ENCODE assay signal across 28 cellular contexts in the genomic region with DNA sequence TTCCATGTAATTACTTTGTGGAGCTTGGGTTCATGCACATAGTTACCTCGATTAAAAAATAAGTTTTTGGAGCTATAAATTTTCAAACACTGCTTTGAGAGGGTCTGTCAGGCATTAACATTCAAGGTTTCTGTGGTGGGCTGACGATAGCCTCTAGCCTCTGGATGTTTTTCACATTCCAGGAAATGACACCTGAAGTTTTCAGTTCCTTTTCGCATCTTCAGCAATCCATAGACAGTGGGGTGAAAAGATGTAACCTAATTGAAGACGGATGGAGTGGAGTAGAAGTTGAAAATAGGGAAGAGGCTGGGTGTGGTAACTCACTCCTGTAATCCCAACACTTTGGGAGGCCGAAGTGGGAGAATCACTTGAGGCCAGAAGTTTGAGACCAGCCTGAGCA.
"Had no signal": no experiment of that assay in that cellular context is flagged by ENCODE, and none has a peak within 500 bp of the region (broad histone marks: within the 10 kb centered on the region; RNA-seq: fewer than 3 reads in every experiment).

No MANE protein-coding gene starts in this region.

- H3K9me3 Mint-ChIP-seq: stimulated activated effector memory CD8-positive, alpha-beta T cell treated with anti-CD3 and anti-CD28 coated beads, Interleukin-12 subunit alpha, Interleukin-12 subunit beta, amount 100 ng/mL, for 72 hours; stimulated activated memory B cell treated with anti-CD40 and anti-IgM and Interleukin-4, amounts not matched to agents 10 μg/mL and 1 μg/mL and 100 μg/mL, for 72 hours; stimulated activated naive B cell treated with anti-CD40 and anti-IgM and Interleukin-4, amounts not matched to agents 10 μg/mL and 1 μg/mL and 100 μg/mL, for 72 hours; stimulated activated naive CD8-positive, alpha-beta T cell treated with anti-CD3 and anti-CD28 coated beads, Interleukin-15, amount 100 ng/mL, for 72 hours; stimulated activated naive CD8-positive, alpha-beta T cell treated with anti-CD3 and anti-CD28 coated beads, Interleukin-15, Interleukin-2, amounts not matched to agents 100 ng/mL and 50 ng/mL, for 24 hours; type B pancreatic cell had no signal

- H3K36me3 Mint-ChIP-seq: stimulated activated effector memory CD8-positive, alpha-beta T cell treated with anti-CD3 and anti-CD28 coated beads, Interleukin-12 subunit alpha, Interleukin-12 subunit beta, amount 100 ng/mL, for 72 hours; stimulated activated memory B cell treated with anti-CD40 and anti-IgM and Interleukin-4, amounts not matched to agents 10 μg/mL and 1 μg/mL and 100 μg/mL, for 72 hours; stimulated activated naive B cell treated with anti-CD40 and anti-IgM and Interleukin-4, amounts not matched to agents 10 μg/mL and 1 μg/mL and 100 μg/mL, for 72 hours; type B pancreatic cell had no signal

- H3K4me3 Mint-ChIP-seq: stimulated activated effector memory CD8-positive, alpha-beta T cell treated with anti-CD3 and anti-CD28 coated beads, Interleukin-12 subunit alpha, Interleukin-12 subunit beta, amount 100 ng/mL, for 72 hours; stimulated activated memory B cell treated with anti-CD40 and anti-IgM and Interleukin-4, amounts not matched to agents 10 μg/mL and 1 μg/mL and 100 μg/mL, for 72 hours; stimulated activated naive B cell treated with anti-CD40 and anti-IgM and Interleukin-4, amounts not matched to agents 10 μg/mL and 1 μg/mL and 100 μg/mL, for 72 hours; stimulated activated naive CD8-positive, alpha-beta T cell treated with anti-CD3 and anti-CD28 coated beads, Interleukin-15, amount 100 ng/mL, for 72 hours; stimulated activated naive CD8-positive, alpha-beta T cell treated with anti-CD3 and anti-CD28 coated beads, Interleukin-15, Interleukin-2, amounts not matched to agents 100 ng/mL and 50 ng/mL, for 24 hours; type B pancreatic cell had no signal

- H3K9me3 ChIP-seq: stomach, suprapubic skin, thoracic aorta, thyroid gland, tibial artery, tibial nerve, transverse colon, upper lobe of left lung, upper lobe of right lung, uterus, vagina had no signal

- H3K36me3 ChIP-seq: stomach, suprapubic skin, thoracic aorta, thyroid gland, tibial artery, tibial nerve, transverse colon, upper lobe of left lung, upper lobe of right lung, uterus, vagina had no signal

- H3K27me3 ChIP-seq: stomach, suprapubic skin, thyroid gland, tibial artery, tibial nerve, transverse colon, upper lobe of left lung, upper lobe of right lung, uterus, vagina had no signal

- H3K27me3 Mint-ChIP-seq: stimulated activated memory B cell treated with anti-CD40 and anti-IgM and Interleukin-4, amounts not matched to agents 10 μg/mL and 1 μg/mL and 100 μg/mL, for 72 hours; stimulated activated naive B cell treated with anti-CD40 and anti-IgM and Interleukin-4, amounts not matched to agents 10 μg/mL and 1 μg/mL and 100 μg/mL, for 72 hours; stimulated activated naive CD8-positive, alpha-beta T cell treated with anti-CD3 and anti-CD28 coated beads, Interleukin-15, Interleukin-2, amounts not matched to agents 100 ng/mL and 50 ng/mL, for 24 hours; type B pancreatic cell had no signal

- H3K4me3 ChIP-seq: stomach, suprapubic skin, thoracic aorta, thyroid gland, tibial artery, tibial nerve, transverse colon, upper lobe of left lung, upper lobe of right lung, uterus, vagina had no signal

- H3K4me1 ChIP-seq: uterus had no signal

- H3K27ac Mint-ChIP-seq: stimulated activated effector memory CD8-positive, alpha-beta T cell treated with anti-CD3 and anti-CD28 coated beads, Interleukin-12 subunit alpha, Interleukin-12 subunit beta, amount 100 ng/mL, for 72 hours; stimulated activated memory B cell treated with anti-CD40 and anti-IgM and Interleukin-4, amounts not matched to agents 10 μg/mL and 1 μg/mL and 100 μg/mL, for 72 hours; stimulated activated naive B cell treated with anti-CD40 and anti-IgM and Interleukin-4, amounts not matched to agents 10 μg/mL and 1 μg/mL and 100 μg/mL, for 72 hours; stimulated activated naive CD8-positive, alpha-beta T cell treated with anti-CD3 and anti-CD28 coated beads, Interleukin-15, amount 100 ng/mL, for 72 hours; stimulated activated naive CD8-positive, alpha-beta T cell treated with anti-CD3 and anti-CD28 coated beads, Interleukin-15, Interleukin-2, amounts not matched to agents 100 ng/mL and 50 ng/mL, for 24 hours; type B pancreatic cell had no signal

- DNase-seq: stimulated activated CD4-positive, alpha-beta T cell treated with anti-CD3 and anti-CD28 coated beads, Interleukin-2, amount 100 ng/mL, for 24 hours; stimulated activated CD4-positive, alpha-beta T cell treated with anti-CD3 and anti-CD28 coated beads, Interleukin-2, amount 100 ng/mL, for 48 hours; stimulated activated CD4-positive, alpha-beta T cell treated with anti-CD3 and anti-CD28 coated beads, Interleukin-4, amount 100 ng/mL, for 1 hour; stimulated activated CD4-positive, alpha-beta T cell treated with anti-CD3 and anti-CD28 coated beads, Interleukin-4, amount 100 ng/mL, for 24 hours; stimulated activated CD4-positive, alpha-beta T cell treated with anti-CD3 and anti-CD28 coated beads, Interleukin-4, amount 100 ng/mL, for 4 hours; stimulated activated CD8-positive, alpha-beta memory T cell treated with anti-CD3 and anti-CD28 coated beads, Interleukin-4, amount 100 ng/mL, for 48 hours; stimulated activated naive B cell treated with anti-CD40 and anti-IgM and Interleukin-4, amounts not matched to agents 10 μg/mL and 1 μg/mL and 100 μg/mL, for 72 hours; stimulated activated naive CD4-positive, alpha-beta T cell treated with Interleukin-2 at 50 U/mL for 16 hours; stimulated activated naive CD8-positive, alpha-beta T cell treated with anti-CD3 and anti-CD28 coated beads, Interleukin-15, amount 100 ng/mL, for 72 hours; stimulated activated naive CD8-positive, alpha-beta T cell treated with anti-CD3 and anti-CD28 coated beads, Interleukin-15, Interleukin-2, amounts not matched to agents 100 U/mL and 50 U/mL, for 24 hours; stomach; substantia nigra; thyroid gland; tibial artery; transverse colon; trophoblast cell; upper lobe of left lung; upper lobe of right lung; uterus had no signal

- ATAC-seq: stimulated activated effector memory CD8-positive, alpha-beta T cell treated with anti-CD3 and anti-CD28 coated beads, Interleukin-12 subunit alpha, Interleukin-12 subunit beta, amount 100 ng/mL, for 72 hours; stimulated activated memory B cell treated with anti-CD40 and anti-IgM and Interleukin-4, amounts not matched to agents 10 μg/mL and 1 μg/mL and 100 μg/mL, for 72 hours; stimulated activated naive B cell treated with anti-CD40 and anti-IgM and Interleukin-4, amounts not matched to agents 10 μg/mL and 1 μg/mL and 100 μg/mL, for 72 hours; stimulated activated naive CD8-positive, alpha-beta T cell treated with anti-CD3 and anti-CD28 coated beads, Interleukin-15, amount 100 ng/mL, for 72 hours; stimulated activated naive CD8-positive, alpha-beta T cell treated with anti-CD3 and anti-CD28 coated beads, Interleukin-15, Interleukin-2, amounts not matched to agents 100 U/mL and 50 U/mL, for 24 hours; upper lobe of right lung had no signal

- FAIRE-seq: urothelium cell line had no signal

- H3K27ac ChIP-seq: stomach, suprapubic skin, thoracic aorta, thyroid gland, tibial artery, tibial nerve, transverse colon, upper lobe of left lung, upper lobe of right lung, uterus, vagina had no signal

- H3K4me1 Mint-ChIP-seq: stimulated activated effector memory CD8-positive, alpha-beta T cell treated with anti-CD3 and anti-CD28 coated beads, Interleukin-12 subunit alpha, Interleukin-12 subunit beta, amount 100 ng/mL, for 72 hours; stimulated activated naive CD8-positive, alpha-beta T cell treated with anti-CD3 and anti-CD28 coated beads, Interleukin-15, amount 100 ng/mL, for 72 hours had no signal
